In the genomic region with DNA sequence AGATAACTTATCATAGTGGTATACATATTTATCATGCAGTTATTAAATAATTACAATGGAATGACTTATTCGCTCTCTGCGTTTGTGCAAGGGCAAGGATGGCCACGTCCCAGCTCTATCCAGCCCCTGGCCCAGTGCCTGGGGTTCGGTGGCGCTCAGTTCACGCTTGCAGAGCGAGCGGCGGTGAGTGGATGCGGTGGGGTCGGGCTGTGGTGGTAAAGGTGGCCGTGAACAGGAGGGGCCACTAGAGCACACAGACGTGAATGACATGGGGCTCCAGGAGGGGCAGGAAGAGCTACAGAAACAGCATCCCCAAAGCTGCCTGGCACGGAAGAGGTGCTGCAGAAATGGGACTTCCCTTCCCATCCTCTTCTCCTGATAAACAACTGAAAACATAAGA, we compare ENCODE assay signal across 16 cellular contexts.
"Had no signal": no experiment of that assay in that cellular context is flagged by ENCODE, and none has a peak within 500 bp of the region (broad histone marks: within the 10 kb centered on the region; RNA-seq: fewer than 3 reads in every experiment).

No MANE protein-coding gene starts in this region.

- H3K36me3 Mint-ChIP-seq: WTC11 had no signal

- H3K9me3 Mint-ChIP-seq: neural crest cell, WTC11 had no signal

- H3K9me3 ChIP-seq: body of pancreas, gastroesophageal sphincter, thyroid gland had no signal

- DNase-seq: activated CD4-positive, alpha-beta T cell treated with anti-CD3 and anti-CD28 coated beads, Interleukin-2, amount 50 U/mL, for 4 hours; activated naive CD4-positive, alpha-beta T cell treated with Interleukin-2 at 50 U/mL for 16 hours; amniotic stem cell; body of pancreas; central memory CD4-positive, alpha-beta T cell; cortex of kidney; effector CD8-positive, alpha-beta T cell; left ventricle myocardium superior; mesendoderm; retina; stimulated activated CD4-positive, alpha-beta T cell treated with anti-CD3 and anti-CD28 coated beads, Interleukin-4, amount 100 ng/mL, for 1 hour; thyroid gland had no signal

- ATAC-seq: body of pancreas, gastroesophageal sphincter, left ventricle myocardium superior, WTC11 had no signal

- H3K4me1 Mint-ChIP-seq: neural crest cell had no signal

- H3K27me3 ChIP-seq: body of pancreas, thyroid gland had no signal

- H3K4me3 ChIP-seq: body of pancreas, gastroesophageal sphincter, thyroid gland had no signal

- H3K27ac ChIP-seq: body of pancreas, epithelial cell of prostate, gastroesophageal sphincter had no signal

- H3K27ac Mint-ChIP-seq: WTC11 had no signal

- H3K36me3 ChIP-seq: gastroesophageal sphincter, thyroid gland had no signal

- H3K4me1 ChIP-seq: body of pancreas had no signal

- H3K4me3 Mint-ChIP-seq: neural crest cell, WTC11 had no signal
